28 cellular contexts compared by ENCODE assay signal in genomic region chr7:17815318-17815717, GRCh38.
DNase-seq lines count a peak whose midpoint lies in the region; ATAC-seq, FAIRE-seq and TF ChIP-seq lines count a peak whose summit lies in the region.
"Had no signal": no experiment of that assay in that cellular context is flagged by ENCODE, and none has a peak within 500 bp of the region (broad histone marks: within the 10 kb centered on the region; RNA-seq: fewer than 3 reads in every experiment).

No MANE protein-coding gene starts in this region.

- no peaks in the 10 kb centered on the region for H3K27me3 Mint-ChIP-seq in MCF 10A (ENCODE audit: insufficient read depth, unreplicated experiment)
- no peaks in the 10 kb centered on the region for H3K27me3 Mint-ChIP-seq in WTC11 (ENCODE audit: low read depth)
- no peaks in the 10 kb centered on the region for H3K27me3 Mint-ChIP-seq in naive thymus-derived CD4-positive, alpha-beta T cell
- H3K27me3 Mint-ChIP-seq: CD4-positive, alpha-beta T cell had no signal

- intact Hi-C loops in MCF 10A (cut with micrococcal nuclease) (no loop called here), mammary epithelial cell (cut with micrococcal nuclease) (no loop called here), gastrocnemius medialis (cut with DNase I; ENCODE audit: low total_unique reads) (no loop called here)
- intact Hi-C loops in naive thymus-derived CD4-positive, alpha-beta T cell (cut with micrococcal nuclease): no loop called here

- H3K9me3 Mint-ChIP-seq in MCF 10A (ENCODE audit: unreplicated experiment): no peaks in the 10 kb centered on the region
- H3K9me3 Mint-ChIP-seq in WTC11: peaks cover 20% of the 10 kb centered on the region
- H3K9me3 Mint-ChIP-seq in naive thymus-derived CD4-positive, alpha-beta T cell: peaks cover 0 to 19% (median 9%) of the 10 kb centered on the region in 11 donors

- H4K20me1 ChIP-seq in mammary epithelial cell (ENCODE audit: insufficient read depth, low read length): no peaks in the 10 kb centered on the region

- H3K27ac Mint-ChIP-seq in MCF 10A (ENCODE audit: low read depth, unreplicated experiment): no peak overlapping the region
- H3K27ac Mint-ChIP-seq in WTC11: no peak overlapping the region
- H3K27ac Mint-ChIP-seq in naive thymus-derived CD4-positive, alpha-beta T cell: no peak overlapping the region
- H3K27ac Mint-ChIP-seq: CD4-positive, alpha-beta T cell had no signal

- H3K4me1 ChIP-seq in mammary epithelial cell (ENCODE audit: insufficient read depth, low read length): no peaks in the 10 kb centered on the region
- H3K4me1 ChIP-seq in small intestine (ENCODE audit: control insufficient read depth in 2 of 2, insufficient read depth in 1 of 2, low read depth in 1 of 2, low read length in 1 of 2): no peaks in the 10 kb centered on the region
- H3K4me1 ChIP-seq in gastrocnemius medialis: no peaks in the 10 kb centered on the region
- no peaks in the 10 kb centered on the region for H3K4me1 ChIP-seq in naive thymus-derived CD4-positive, alpha-beta T cell (ENCODE audit: control insufficient read depth in 2 of 2, insufficient read depth in 2 of 2, low read length in 2 of 2)
- H3K4me1 ChIP-seq: BLaER1 treated with 17β-estradiol and CSF1 and Interleukin-3, amounts not matched to agents 10 nM and 100 nM had no signal

- dilution Hi-C loops in mammary epithelial cell (cut with HindIII; ENCODE audit: low sequenced_read_pairs): no loop called here

- BruUV-seq in MCF 10A (replicated peaks; lab: Mats Ljungman, UMichigan) (no TSS peak), mammary epithelial cell (replicated peaks; lab: Mats Ljungman, UMichigan) (no TSS peak)

- H2AFZ ChIP-seq in mammary epithelial cell (ENCODE audit: low read depth, low read length): no peak overlapping the region

- H3K36me3 ChIP-seq in mammary epithelial cell (ENCODE audit: insufficient read depth, low read length) (no peaks in the 10 kb centered on the region), small intestine (ENCODE audit: control insufficient read depth in 2 of 2, insufficient read depth in 2 of 2, low read length in 2 of 2) (peaks cover 2 to 9% of the 10 kb centered on the region in 2 donors), gastrocnemius medialis (peaks cover 0 to 23% of the 10 kb centered on the region in 2 donors)
- peaks cover 4 to 11% (median 6%) of the 10 kb centered on the region in 3 experiments for H3K36me3 ChIP-seq in naive thymus-derived CD4-positive, alpha-beta T cell (ENCODE audit: control insufficient read depth in 2 of 3, insufficient read depth in 3 of 3, low read length in 3 of 3)

- H3K4me1 Mint-ChIP-seq in MCF 10A (ENCODE audit: insufficient read depth, unreplicated experiment) (no peaks in the 10 kb centered on the region), WTC11 (peaks cover 7% of the 10 kb centered on the region)
- peaks cover 0 to 7% (median 3%) of the 10 kb centered on the region in 7 donors for H3K4me1 Mint-ChIP-seq in naive thymus-derived CD4-positive, alpha-beta T cell

- TF ChIP-seq CTCF in MCF 10A (IDR thresholded peaks at IDR 0.05; ENCODE audit: unreplicated experiment): no peak
- TF ChIP-seq CTCF in mammary epithelial cell (conservative IDR thresholded peaks at IDR 0.05 in 1 of 2, IDR thresholded peaks at IDR 0.05 in 1 of 2; ENCODE audit: extremely low read depth in 1 of 2, insufficient read depth in 1 of 2, low read depth in 1 of 2, low read length in 2 of 2): no peak
- TF ChIP-seq CTCF in WTC11 (IDR thresholded peaks at IDR 0.05): no peak
- no peak for TF ChIP-seq CTCF in gastrocnemius medialis (IDR thresholded peaks at IDR 0.05 in 4 of 5, conservative IDR thresholded peaks at IDR 0.05 in 1 of 5)

- no peak for FAIRE-seq in small intestine (lab: Jason Lieb, UNC)
- FAIRE-seq: GM12891 had no signal

- H3K4me3 ChIP-seq in mammary epithelial cell (replicated peaks in 1 of 3; ENCODE audit: insufficient read depth in 1 of 3, low read depth in 2 of 3, low read length in 3 of 3): no peak overlapping the region
- no peak overlapping the region for H3K4me3 ChIP-seq in small intestine (ENCODE audit: low read depth in 1 of 2, low read length in 2 of 2)
- no peak overlapping the region for H3K4me3 ChIP-seq in gastrocnemius medialis
- H3K4me3 ChIP-seq in naive thymus-derived CD4-positive, alpha-beta T cell (ENCODE audit: low read length): no peak overlapping the region
- H3K4me3 ChIP-seq: BLaER1 treated with 17β-estradiol and CSF1 and Interleukin-3, amounts not matched to agents 10 nM and 100 nM had no signal

- CTCF ChIA-PET in MCF 10A (lab: Yijun Ruan, JAX): interaction anchor here (1.1 to 2.0 kb wide), 2 partner anchors 42 to 45 kb away, joined by 3 to 5 read pairs; no protein-coding TSS in a partner anchor
- CTCF ChIA-PET in mammary epithelial cell (lab: Charles Lee; ENCODE audit: low non-redundant PET): no interaction called here
- CTCF ChIA-PET in WTC11 (lab: Charles Lee): interaction anchor here (0.8 to 1.2 kb wide), 4 partner anchors 45 to 249 kb away, joined by 3 to 5 read pairs (median 4); no protein-coding TSS in a partner anchor
- CTCF ChIA-PET in naive thymus-derived CD4-positive, alpha-beta T cell (lab: Charles Lee): interaction anchor here (0.7 kb wide), 1 partner anchor 522 kb away, joined by 3 read pairs; no protein-coding TSS in a partner anchor

- no peak overlapping the region for H3K4me3 Mint-ChIP-seq in MCF 10A (ENCODE audit: unreplicated experiment)
- no peak overlapping the region for H3K4me3 Mint-ChIP-seq in WTC11
- H3K4me3 Mint-ChIP-seq in naive thymus-derived CD4-positive, alpha-beta T cell: no peak overlapping the region
- H3K4me3 Mint-ChIP-seq: CD4-positive, alpha-beta T cell had no signal

- ATAC-seq in WTC11 (no peak), gastrocnemius medialis (no peak)
- ATAC-seq in naive thymus-derived CD4-positive, alpha-beta T cell: no peak
- ATAC-seq: Panc1 had no signal

- TF ChIP-seq POLR2A in gastrocnemius medialis (IDR thresholded peaks at IDR 0.05): no peak

- 79% methylated on average over 4 of the region's 4 CpGs for WGBS in mammary epithelial cell (ENCODE audit: low coverage, missing lambda C conversion rate)
- 59 to 77% (median 70%) methylated on average over 4 of the region's 4 CpGs for WGBS in small intestine, 3 donors

- no peaks in the 10 kb centered on the region for H3K79me2 ChIP-seq in mammary epithelial cell (ENCODE audit: insufficient read depth, low read length)

- POLR2A ChIA-PET in MCF 10A (lab: Yijun Ruan, JAX): interaction anchor here (2.2 kb wide), 1 partner anchor 8 kb away, joined by 7 read pairs; no protein-coding TSS in a partner anchor
- POLR2A ChIA-PET in WTC11 (lab: Charles Lee): no interaction called here
- POLR2A ChIA-PET in naive thymus-derived CD4-positive, alpha-beta T cell (lab: Charles Lee): interaction anchor here (0.7 kb wide), 1 partner anchor 1011 kb away, joined by 4 read pairs; no protein-coding TSS in a partner anchor

- DNase-seq in MCF 10A (ENCODE audit: unreplicated experiment) (peak; percentile 1), mammary epithelial cell (no peak), WTC11 (ENCODE audit: low spot score) (no peak), iris pigment epithelial cell (ENCODE audit: low read depth) (peak; percentile 6), small intestine (peak; percentile 11), gastrocnemius medialis (no peak), DMS153 (lab: John Stamatoyannopoulos, UW) (no peak)
- no peak for DNase-seq in naive thymus-derived CD4-positive, alpha-beta T cell
- DNase-seq: AML-193; CD4-positive, alpha-beta T cell; COR-L47; DMS79 treated with DMSO at 0.1 percent for 48 hours; GF-D8; KBM-7; MM.1S; NCI-H1417; NCI-H1694; NCI-H2029 treated with DMSO at 0.1 percent for 48 hours; NCI-H446; NCI-H526; NCI-H82; NK-92 treated with Interleukin-12 subunit alpha and Interleukin-12 subunit beta, amount 100 ng/mL, for 24 hours; SHP77; T-helper 1 cell had no signal

- in situ Hi-C loops in mammary epithelial cell (cut with MboI; ENCODE audit: low sequenced_read_pairs in 2 of 2): no loop called here
- in situ Hi-C loops in gastrocnemius medialis (cut with MboI; ENCODE audit: low sequenced_read_pairs in 4 of 4): no loop called here

- no peak overlapping the region for H3K9ac ChIP-seq in mammary epithelial cell (ENCODE audit: insufficient read depth, low read length)
- H3K9ac ChIP-seq: BLaER1 treated with 17β-estradiol and CSF1 and Interleukin-3, amounts not matched to agents 10 nM and 100 nM had no signal

- H3K9me3 ChIP-seq in mammary epithelial cell (replicated peaks; ENCODE audit: insufficient read depth, low read length) (no peaks in the 10 kb centered on the region), small intestine (ENCODE audit: control insufficient read depth, low read depth) (no peaks in the 10 kb centered on the region), gastrocnemius medialis (no peaks in the 10 kb centered on the region)
- no peaks in the 10 kb centered on the region for H3K9me3 ChIP-seq in naive thymus-derived CD4-positive, alpha-beta T cell (ENCODE audit: control insufficient read depth in 2 of 3, low read length in 3 of 3)

- H3K27me3 ChIP-seq in mammary epithelial cell (ENCODE audit: insufficient read depth, low read length): no peaks in the 10 kb centered on the region
- H3K27me3 ChIP-seq in small intestine (ENCODE audit: control insufficient read depth in 2 of 2, insufficient read depth in 2 of 2, low read length in 2 of 2): no peaks in the 10 kb centered on the region
- H3K27me3 ChIP-seq in gastrocnemius medialis: no peaks in the 10 kb centered on the region
- H3K27me3 ChIP-seq in naive thymus-derived CD4-positive, alpha-beta T cell (ENCODE audit: control insufficient read depth in 2 of 2, insufficient read depth in 2 of 2, low read length in 2 of 2): no peaks in the 10 kb centered on the region
- H3K27me3 ChIP-seq: BLaER1 treated with 17β-estradiol and CSF1 and Interleukin-3, amounts not matched to agents 10 nM and 100 nM had no signal

- H3K36me3 Mint-ChIP-seq in MCF 10A (ENCODE audit: insufficient read depth, unreplicated experiment): peaks cover 35% of the 10 kb centered on the region
- peaks cover 24% of the 10 kb centered on the region for H3K36me3 Mint-ChIP-seq in WTC11
- peaks cover 7 to 68% (median 61%) of the 10 kb centered on the region in 5 donors for H3K36me3 Mint-ChIP-seq in naive thymus-derived CD4-positive, alpha-beta T cell

- H3K4me2 ChIP-seq in mammary epithelial cell (ENCODE audit: insufficient read depth, low read depth, low read length): no peak overlapping the region
- H3K4me2 ChIP-seq: BLaER1 treated with 17β-estradiol and CSF1 and Interleukin-3, amounts not matched to agents 10 nM and 100 nM had no signal

- H3K27ac ChIP-seq in mammary epithelial cell (ENCODE audit: insufficient read depth, low read depth, low read length): no peak overlapping the region
- no peak overlapping the region for H3K27ac ChIP-seq in small intestine (ENCODE audit: low read depth in 1 of 2, low read length in 1 of 2)
- H3K27ac ChIP-seq in gastrocnemius medialis: no peak overlapping the region
- H3K27ac ChIP-seq in naive thymus-derived CD4-positive, alpha-beta T cell (ENCODE audit: low read depth, low read length): no peak overlapping the region
- H3K27ac ChIP-seq: BLaER1 treated with 17β-estradiol and CSF1 and Interleukin-3, amounts not matched to agents 10 nM and 100 nM; RWPE1 had no signal

TF ChIP-seq in WTC11, 78 proteins besides CTCF, POLR2A, EP300 and RAD21:
- peak; percentile 89 for TF ChIP-seq GABPB1 (CRISPR knock-in tag; IDR thresholded peaks at IDR 0.05)
- no peak for TF ChIP-seq TEAD4 (CRISPR knock-in tag; IDR thresholded peaks at IDR 0.05)

Comparison
In these comparisons a context has a peak if more than half of its experiments do, and no peak if none do; other contexts are left out.
1. DNase-seq: peak in MCF 10A (single experiment), iris pigment epithelial cell (single experiment) and small intestine (single experiment); none in mammary epithelial cell (single experiment), WTC11 (single experiment), gastrocnemius medialis (0 of 2), DMS153 (single experiment) and naive thymus-derived CD4-positive, alpha-beta T cell (0 of 9).